8 cellular contexts compared by ENCODE assay signal in genomic region chr7:101251871-101252659, GRCh38. TPM values are rescaled to one million over a fixed set of nuclear protein-coding genes. Genes with fewer than 3 reads are reported as not detected.
A peak's percentile ranks its signal among the peaks of the same experiment; 100 is the strongest.
DNase-seq lines count a peak whose midpoint lies in the region; FAIRE-seq and TF ChIP-seq lines count a peak whose summit lies in the region.

No MANE protein-coding gene starts in this region.

- H3K4me1 Mint-ChIP-seq in activated T-helper 1 cell treated with anti-CD3 and anti-CD28 coated beads, Interleukin-12 subunit alpha, Interleukin-12 subunit beta, Interleukin-2, Interleukin-4 antibody, amounts not matched to agents 30 ng/mL and 10 ng/mL and 1 ng/mL, durations not matched to agents 14 hours and 24 hours and 36 hours (ENCODE audit: low read depth) = peaks cover 30% of the 10 kb centered on the region

- H3K9me2 ChIP-seq in DOHH2 (replicated peaks; ENCODE audit: control insufficient read depth, low read length) (no peaks in the 10 kb centered on the region), GM23248 (ENCODE audit: insufficient read depth) (no peaks in the 10 kb centered on the region), Karpas-422 (replicated peaks; ENCODE audit: insufficient read depth, low read length) (no peaks in the 10 kb centered on the region)

- DNase-seq in GM23248 (peak; percentile 99), Karpas-422 (peak; percentile 99), RCC 7860 (ENCODE audit: low spot score) (peak; percentile 95), esophagus squamous epithelium (lab: John Stamatoyannopoulos, UW) (peak; percentile 70)
- DNase-seq in activated T-helper 1 cell treated with anti-CD3 and anti-CD28 coated beads, Interleukin-12 subunit alpha, Interleukin-12 subunit beta, Interleukin-2, Interleukin-4 antibody, amounts not matched to agents 30 ng/mL and 10 ng/mL and 1 ng/mL, durations not matched to agents 14 hours and 24 hours and 36 hours (ENCODE audit: low spot score) = peak; percentile 98
- peak; percentile 98 for DNase-seq in stimulated activated CD8-positive, alpha-beta memory T cell treated with anti-CD3 and anti-CD28 coated beads, Interleukin-7, amount 100 ng/mL, for 24 hours (ENCODE audit: low read depth)

- H3K9me3 Mint-ChIP-seq in activated T-helper 1 cell treated with anti-CD3 and anti-CD28 coated beads, Interleukin-12 subunit alpha, Interleukin-12 subunit beta, Interleukin-2, Interleukin-4 antibody, amounts not matched to agents 30 ng/mL and 10 ng/mL and 1 ng/mL, durations not matched to agents 14 hours and 24 hours and 36 hours = no peaks in the 10 kb centered on the region

- H3K79me2 ChIP-seq in DOHH2 (ENCODE audit: control insufficient read depth, low read length) = peaks cover 46% of the 10 kb centered on the region
- H3K79me2 ChIP-seq in GM23248 (ENCODE audit: insufficient read depth) = peaks cover 42% of the 10 kb centered on the region
- peaks cover 40% of the 10 kb centered on the region for H3K79me2 ChIP-seq in Karpas-422 (ENCODE audit: low read length)

- H3F3A ChIP-seq in DOHH2 (ENCODE audit: control insufficient read depth, insufficient read depth) = no peaks in the 10 kb centered on the region; the same call in 1 of the 2 replicates
- no peaks in the 10 kb centered on the region for H3F3A ChIP-seq in GM23248 (ENCODE audit: insufficient read depth)

- peak overlapping the region; percentile 88 for H3K9ac ChIP-seq in GM23248
- H3K9ac ChIP-seq in Karpas-422 (ENCODE audit: low read length) = peak overlapping the region; percentile 90

- H3K36me3 Mint-ChIP-seq in activated T-helper 1 cell treated with anti-CD3 and anti-CD28 coated beads, Interleukin-12 subunit alpha, Interleukin-12 subunit beta, Interleukin-2, Interleukin-4 antibody, amounts not matched to agents 30 ng/mL and 10 ng/mL and 1 ng/mL, durations not matched to agents 14 hours and 24 hours and 36 hours (ENCODE audit: low read depth) = peaks cover 20% of the 10 kb centered on the region

- H3K4me2 ChIP-seq in DOHH2 (ENCODE audit: low read length) (peak overlapping the region; percentile 95), GM23248 (ENCODE audit: unreplicated experiment) (peak overlapping the region; percentile 91), Karpas-422 (ENCODE audit: low read depth, low read length, poor library complexity, severe bottlenecking) (peak overlapping the region; percentile 97)

- peak overlapping the region; percentile 98 for H3K4me3 Mint-ChIP-seq in activated T-helper 1 cell treated with anti-CD3 and anti-CD28 coated beads, Interleukin-12 subunit alpha, Interleukin-12 subunit beta, Interleukin-2, Interleukin-4 antibody, amounts not matched to agents 30 ng/mL and 10 ng/mL and 1 ng/mL, durations not matched to agents 14 hours and 24 hours and 36 hours

- TF ChIP-seq POLR2A in esophagus squamous epithelium (IDR thresholded peaks at IDR 0.05) = peak in 2 of 4 donors; percentile 16 to 21

- peaks cover 5% of the 10 kb centered on the region for H3K27me3 Mint-ChIP-seq in activated T-helper 1 cell treated with anti-CD3 and anti-CD28 coated beads, Interleukin-12 subunit alpha, Interleukin-12 subunit beta, Interleukin-2, Interleukin-4 antibody, amounts not matched to agents 30 ng/mL and 10 ng/mL and 1 ng/mL, durations not matched to agents 14 hours and 24 hours and 36 hours (ENCODE audit: insufficient read depth)

- no peak for TF ChIP-seq CTCF in DOHH2 (IDR thresholded peaks at IDR 0.05; ENCODE audit: low read depth, low read length, poor library complexity, severe bottlenecking)
- TF ChIP-seq CTCF in esophagus squamous epithelium (IDR thresholded peaks at IDR 0.05) = no peak

- no peaks in the 10 kb centered on the region for H3K9me3 ChIP-seq in DOHH2 (ENCODE audit: control insufficient read depth, insufficient read depth, low read length)
- H3K9me3 ChIP-seq in GM23248 (ENCODE audit: low read depth) = no peaks in the 10 kb centered on the region
- no peaks in the 10 kb centered on the region for H3K9me3 ChIP-seq in Karpas-422 (ENCODE audit: low read length)
- no peaks in the 10 kb centered on the region for H3K9me3 ChIP-seq in esophagus squamous epithelium
- no peaks in the 10 kb centered on the region for H3K9me3 ChIP-seq in muscle layer of duodenum (ENCODE audit: control insufficient read depth in 1 of 2, low read length in 2 of 2)

- H3K36me3 ChIP-seq in DOHH2 (ENCODE audit: control insufficient read depth, low read length) = peaks cover 29% of the 10 kb centered on the region
- no peaks in the 10 kb centered on the region for H3K36me3 ChIP-seq in GM23248 (ENCODE audit: low read depth)
- H3K36me3 ChIP-seq in Karpas-422 (ENCODE audit: insufficient read depth, low read length) = peaks cover 11% of the 10 kb centered on the region
- H3K36me3 ChIP-seq in esophagus squamous epithelium = peaks cover 0 to 31% (median 0%) of the 10 kb centered on the region in 3 donors
- peaks cover 0 to 10% of the 10 kb centered on the region in 2 donors for H3K36me3 ChIP-seq in muscle layer of duodenum (ENCODE audit: control insufficient read depth in 1 of 2, insufficient read depth in 2 of 2, low read length in 2 of 2)

- peak overlapping the region; percentile 95 for H3K4me3 ChIP-seq in DOHH2 (ENCODE audit: low read length)
- peak overlapping the region; percentile 94 for H3K4me3 ChIP-seq in GM23248
- H3K4me3 ChIP-seq in Karpas-422 (ENCODE audit: low read length) = peak overlapping the region; percentile 91
- peak overlapping the region; percentile 60 to 79 (median 74) for H3K4me3 ChIP-seq in esophagus squamous epithelium
- peak overlapping the region; percentile 92 to 99 for H3K4me3 ChIP-seq in muscle layer of duodenum (ENCODE audit: low read depth in 1 of 2, low read length in 2 of 2)

- in situ Hi-C loops in GM23248 (cut with MboI) = no loop called here

- H3K27me3 ChIP-seq in DOHH2 (ENCODE audit: control insufficient read depth, low read length) (peaks cover 17% of the 10 kb centered on the region), GM23248 (replicated peaks; ENCODE audit: insufficient read depth) (no peaks in the 10 kb centered on the region), Karpas-422 (ENCODE audit: low read length) (no peaks in the 10 kb centered on the region), esophagus squamous epithelium (no peaks in the 10 kb centered on the region), muscle layer of duodenum (ENCODE audit: low read depth, low read length) (no peaks in the 10 kb centered on the region)

- peaks cover 23% of the 10 kb centered on the region for H3K4me1 ChIP-seq in DOHH2 (ENCODE audit: control insufficient read depth, low read length)
- peaks cover 15% of the 10 kb centered on the region for H3K4me1 ChIP-seq in GM23248 (ENCODE audit: insufficient read depth)
- H3K4me1 ChIP-seq in Karpas-422 (ENCODE audit: low read length) = peaks cover 20% of the 10 kb centered on the region
- peaks cover 6 to 31% (median 16%) of the 10 kb centered on the region in 3 donors for H3K4me1 ChIP-seq in esophagus squamous epithelium
- H3K4me1 ChIP-seq in muscle layer of duodenum (ENCODE audit: control insufficient read depth in 1 of 2, insufficient read depth in 2 of 2, low read length in 2 of 2) = peaks cover 0 to 15% of the 10 kb centered on the region in 2 donors

- WGBS in GM23248 (ENCODE audit: low coverage in 1 of 2, low lambda C conversion rate in 2 of 2, missing lambda C conversion rate in 2 of 2), 2 experiments = 0 to 1% methylated on average over 43 to 54 of the region's 55 CpGs
- WGBS in esophagus squamous epithelium, 2 donors = 0 to 1% methylated on average over 35 to 43 of the region's 55 CpGs

- H4K20me1 ChIP-seq in DOHH2 (ENCODE audit: control insufficient read depth, insufficient read depth, low read depth, low read length) = peaks cover 8% of the 10 kb centered on the region; the same call in 1 of the 2 replicates
- no peaks in the 10 kb centered on the region for H4K20me1 ChIP-seq in GM23248 (ENCODE audit: insufficient read depth)
- peaks cover 5% of the 10 kb centered on the region for H4K20me1 ChIP-seq in Karpas-422 (ENCODE audit: insufficient read depth, low read depth, low read length)

- H3K27ac Mint-ChIP-seq in activated T-helper 1 cell treated with anti-CD3 and anti-CD28 coated beads, Interleukin-12 subunit alpha, Interleukin-12 subunit beta, Interleukin-2, Interleukin-4 antibody, amounts not matched to agents 30 ng/mL and 10 ng/mL and 1 ng/mL, durations not matched to agents 14 hours and 24 hours and 36 hours = peak overlapping the region; percentile 98

- H2AFZ ChIP-seq in GM23248 (peak overlapping the region; percentile 99), Karpas-422 (ENCODE audit: low read length) (peak overlapping the region; percentile 64)

- intact Hi-C loops in activated T-helper 1 cell treated with anti-CD3 and anti-CD28 coated beads, Interleukin-12 subunit alpha, Interleukin-12 subunit beta, Interleukin-2, Interleukin-4 antibody, amounts not matched to agents 30 ng/mL and 10 ng/mL and 1 ng/mL, durations not matched to agents 14 hours and 24 hours and 36 hours (cut with micrococcal nuclease) = loop anchor here (1.0 to 5.0 kb wide), 6 partner anchors 8 to 545 kb away; partner anchors contain the start of genes AP1S1, POP7, SRRT and ZNHIT1
- intact Hi-C loops in esophagus squamous epithelium (cut with DNase I) = no loop called here

- H3K27ac ChIP-seq in DOHH2 (ENCODE audit: low read depth, low read length) (peak overlapping the region; percentile 44), GM23248 (peak overlapping the region; percentile 77), Karpas-422 (ENCODE audit: low read length) (no peak overlapping the region), esophagus squamous epithelium (peak overlapping the region; percentile 73 to 83 (median 76)), muscle layer of duodenum (ENCODE audit: low read length) (peak overlapping the region; percentile 91)

- peak; percentile 92 for FAIRE-seq in RCC 7860 (lab: Jason Lieb, UNC)

RNA-seq across cellular contexts. Expression of gene FIS1, which starts 7.2 kb away (rescaled TPM):
- total RNA-seq in GM23248 (2014; rRNA removed; shearing (Covaris generic)) = 169 and 193 TPM in 2 replicates
- polyA plus RNA-seq in GM23248 (2016; fragmentation: Nextera tagmentation; extraction: Ambion mirVana) = 235 and 237 TPM in 2 replicates
- total RNA-seq in Karpas-422 (2014; rRNA removed; shearing (Covaris generic); ENCODE audit: low replicate concordance) = 104 and 210 TPM in 2 replicates
- total RNA-seq in activated T-helper 1 cell treated with anti-CD3 and anti-CD28 coated beads, Interleukin-12 subunit alpha, Interleukin-12 subunit beta, Interleukin-2, Interleukin-4 antibody, amounts not matched to agents 30 ng/mL and 10 ng/mL and 1 ng/mL, durations not matched to agents 14 hours and 24 hours and 36 hours = 138 and 143 TPM in 2 replicates
- 100 to 1,000 TPM; 127 to 233 (median 145) TPM for total RNA-seq in esophagus squamous epithelium

RNA-seq across cellular contexts. Expression of gene CLDN15, which starts 14.5 kb away (rescaled TPM):
- 2.9 and 5.0 TPM in 2 replicates for total RNA-seq in GM23248 (2014; rRNA removed; shearing (Covaris generic))
- polyA plus RNA-seq in GM23248 (2016; fragmentation: Nextera tagmentation; extraction: Ambion mirVana) = 0.81 and 1.4 TPM in 2 replicates
- 12.2 and 13.7 TPM in 2 replicates for total RNA-seq in Karpas-422 (2014; rRNA removed; shearing (Covaris generic); ENCODE audit: low replicate concordance)
- total RNA-seq in activated T-helper 1 cell treated with anti-CD3 and anti-CD28 coated beads, Interleukin-12 subunit alpha, Interleukin-12 subunit beta, Interleukin-2, Interleukin-4 antibody, amounts not matched to agents 30 ng/mL and 10 ng/mL and 1 ng/mL, durations not matched to agents 14 hours and 24 hours and 36 hours = 19.0 and 19.5 TPM in 2 replicates
- 1 to 10 TPM; 3.1 to 6.7 (median 4.2) TPM for total RNA-seq in esophagus squamous epithelium

RNA-seq across cellular contexts. Expression of gene ZNHIT1, which starts 34.1 kb away (rescaled TPM):
- 98.0 and 102 TPM in 2 replicates for total RNA-seq in GM23248 (2014; rRNA removed; shearing (Covaris generic))
- polyA plus RNA-seq in GM23248 (2016; fragmentation: Nextera tagmentation; extraction: Ambion mirVana) = 119 and 129 TPM in 2 replicates
- 50.9 and 116 TPM in 2 replicates for total RNA-seq in Karpas-422 (2014; rRNA removed; shearing (Covaris generic); ENCODE audit: low replicate concordance)
- 49.7 and 53.4 TPM in 2 replicates for total RNA-seq in activated T-helper 1 cell treated with anti-CD3 and anti-CD28 coated beads, Interleukin-12 subunit alpha, Interleukin-12 subunit beta, Interleukin-2, Interleukin-4 antibody, amounts not matched to agents 30 ng/mL and 10 ng/mL and 1 ng/mL, durations not matched to agents 14 hours and 24 hours and 36 hours
- total RNA-seq in esophagus squamous epithelium = 10 to 100 TPM; 51.3 to 87.9 (median 64.4) TPM

RNA-seq across cellular contexts. Expression of gene PLOD3, which starts 34.7 kb away (rescaled TPM):
- total RNA-seq in GM23248 (2014; rRNA removed; shearing (Covaris generic)) = 126 and 149 TPM in 2 replicates
- polyA plus RNA-seq in GM23248 (2016; fragmentation: Nextera tagmentation; extraction: Ambion mirVana) = 189 and 190 TPM in 2 replicates
- 11.1 and 20.5 TPM in 2 replicates for total RNA-seq in Karpas-422 (2014; rRNA removed; shearing (Covaris generic); ENCODE audit: low replicate concordance)
- total RNA-seq in activated T-helper 1 cell treated with anti-CD3 and anti-CD28 coated beads, Interleukin-12 subunit alpha, Interleukin-12 subunit beta, Interleukin-2, Interleukin-4 antibody, amounts not matched to agents 30 ng/mL and 10 ng/mL and 1 ng/mL, durations not matched to agents 14 hours and 24 hours and 36 hours = 65.2 and 68.9 TPM in 2 replicates
- total RNA-seq in esophagus squamous epithelium = 10 to 100 TPM in 2 of 4 donors, 1 to 10 TPM in 2; 2.5 to 14.5 (median 9.7) TPM

RNA-seq across cellular contexts. Expression of gene MOGAT3, which starts 51.2 kb away (rescaled TPM):
- not detected in 2 replicates for total RNA-seq in GM23248 (2014; rRNA removed; shearing (Covaris generic))
- not detected in 2 replicates for polyA plus RNA-seq in GM23248 (2016; fragmentation: Nextera tagmentation; extraction: Ambion mirVana)
- not detected in 2 replicates for total RNA-seq in Karpas-422 (2014; rRNA removed; shearing (Covaris generic); ENCODE audit: low replicate concordance)
- not detected in 2 replicates for total RNA-seq in activated T-helper 1 cell treated with anti-CD3 and anti-CD28 coated beads, Interleukin-12 subunit alpha, Interleukin-12 subunit beta, Interleukin-2, Interleukin-4 antibody, amounts not matched to agents 30 ng/mL and 10 ng/mL and 1 ng/mL, durations not matched to agents 14 hours and 24 hours and 36 hours
- total RNA-seq in esophagus squamous epithelium = not detected
